In the genomic region with DNA sequence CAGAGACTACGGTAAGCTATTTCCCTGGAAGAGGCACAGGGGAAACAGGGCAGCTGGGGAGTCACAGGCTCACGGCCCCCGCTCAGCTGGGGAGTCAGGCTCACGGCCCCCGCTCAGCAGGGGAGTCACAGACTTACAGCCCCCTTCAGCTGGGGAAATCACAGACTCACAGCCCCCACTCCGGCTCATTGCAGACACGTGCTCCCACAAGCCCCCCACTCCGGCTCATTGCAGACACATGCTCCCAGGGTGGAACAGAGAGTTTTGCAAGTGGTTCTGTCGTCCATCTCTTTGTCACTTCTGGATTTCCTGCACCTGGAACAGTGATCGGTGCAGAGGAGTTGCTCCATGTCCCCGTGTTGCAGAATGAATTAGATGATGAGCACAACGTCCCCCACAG, we compare ENCODE assay signal across 25 cellular contexts.
DNase-seq lines count a peak whose midpoint lies in the region; ATAC-seq and TF ChIP-seq lines count a peak whose summit lies in the region.
"Had no signal": no experiment of that assay in that cellular context is flagged by ENCODE, and none has a peak within 500 bp of the region (broad histone marks: within the 10 kb centered on the region; RNA-seq: fewer than 3 reads in every experiment).

No MANE protein-coding gene starts in this region.

- H4K8ac ChIP-seq in neuronal stem cell (ENCODE audit: low read depth, low read length), result no peak overlapping the region

- no peak overlapping the region for H3K4me3 ChIP-seq in BLaER1
- no peak overlapping the region for H3K4me3 ChIP-seq in RWPE2 (ENCODE audit: severe bottlenecking)
- no peak overlapping the region for H3K4me3 ChIP-seq in neuronal stem cell (ENCODE audit: low read length in 2 of 2)
- H3K4me3 ChIP-seq: A549, GM12878 had no signal

- H3K36me3 ChIP-seq in BLaER1, result no peaks in the 10 kb centered on the region
- no peaks in the 10 kb centered on the region for H3K36me3 ChIP-seq in RWPE2 (ENCODE audit: low read depth)
- H3K36me3 ChIP-seq in neuronal stem cell (replicated peaks in 1 of 2; ENCODE audit: control insufficient read depth in 2 of 2, insufficient read depth in 2 of 2, low read length in 2 of 2), result no peaks in the 10 kb centered on the region
- H3K36me3 ChIP-seq: BE2C had no signal

- H3K27me3 ChIP-seq in BLaER1 (no peaks in the 10 kb centered on the region), RWPE2 (ENCODE audit: insufficient read depth, poor library complexity, severe bottlenecking) (peaks cover 82% of the 10 kb centered on the region), neuronal stem cell (ENCODE audit: control insufficient read depth in 3 of 3, insufficient read depth in 3 of 3, low read depth in 1 of 3, low read length in 3 of 3) (no peaks in the 10 kb centered on the region)
- H3K27me3 ChIP-seq: BE2C had no signal

- no peak overlapping the region for H2AFZ ChIP-seq in neuronal stem cell (ENCODE audit: low read length)

- H3K18ac ChIP-seq in neuronal stem cell (ENCODE audit: low read length), result peak overlapping the region; percentile 8

- no peak overlapping the region for H4K91ac ChIP-seq in neuronal stem cell (ENCODE audit: low read depth, low read length, poor library complexity)

- no CpG with 5 or more reads among the region's 12 CpGs for WGBS in neuronal stem cell (ENCODE audit: extremely low coverage in 2 of 2, insufficient read length in 2 of 2, insufficient replicate concordance in 1 of 2), 2 donors

- H2BK120ac ChIP-seq in neuronal stem cell (ENCODE audit: low read depth, low read length), result no peak overlapping the region

- no peak overlapping the region for H3K27ac Mint-ChIP-seq in activated CD4-positive, alpha-beta T cell treated with anti-CD3 and anti-CD28 coated beads, Interleukin-2, amount 10 ng/mL, durations not matched to agents 24 days and 14 days
- H3K27ac Mint-ChIP-seq: CD4-positive, CD25-positive, alpha-beta regulatory T cell; CD8-positive, alpha-beta memory T cell had no signal

- intact Hi-C loops in activated CD4-positive, alpha-beta T cell treated with anti-CD3 and anti-CD28 coated beads, Interleukin-2, amount 10 ng/mL, durations not matched to agents 24 days and 14 days (cut with micrococcal nuclease), result no loop called here

- H3K9me3 ChIP-seq in BLaER1 (peaks cover 2% of the 10 kb centered on the region; the same call in 1 of the 2 replicates), RWPE2 (ENCODE audit: severe bottlenecking) (no peaks in the 10 kb centered on the region), neuronal stem cell (replicated peaks in 1 of 2; ENCODE audit: control insufficient read depth in 2 of 2, insufficient read depth in 1 of 2, low read depth in 1 of 2, low read length in 2 of 2) (no peaks in the 10 kb centered on the region)
- H3K9me3 ChIP-seq: BE2C had no signal

- no peaks in the 10 kb centered on the region for H4K20me1 ChIP-seq in BLaER1

- H3K36me3 Mint-ChIP-seq in activated CD4-positive, alpha-beta T cell treated with anti-CD3 and anti-CD28 coated beads, Interleukin-2, amount 10 ng/mL, durations not matched to agents 24 days and 14 days (ENCODE audit: low read depth), result no peaks in the 10 kb centered on the region
- H3K36me3 Mint-ChIP-seq: CD14-positive monocyte; CD4-positive, alpha-beta memory T cell; CD4-positive, CD25-positive, alpha-beta regulatory T cell; CD8-positive, alpha-beta memory T cell had no signal

- peak; percentile 44 for DNase-seq in activated CD4-positive, alpha-beta T cell treated with anti-CD3 and anti-CD28 coated beads, Interleukin-2, amount 10 ng/mL, durations not matched to agents 24 days and 14 days
- no peak for DNase-seq in activated CD4-positive, alpha-beta T cell treated with anti-CD3 and anti-CD28 coated beads for 1 hour
- DNase-seq in RWPE2 (ENCODE audit: low spot score) (peak; percentile 76), neuronal stem cell (ENCODE audit: low spot score) (no peak), NCI-H510A (lab: John Stamatoyannopoulos, UW) (no peak)
- DNase-seq: ACHN; BE2C; C1 segment of cervical spinal cord; CD4-positive, alpha-beta memory T cell; CD4-positive, CD25-positive, alpha-beta regulatory T cell; CD8-positive, alpha-beta memory T cell; COR-L47; DMS 273 treated with DMSO at 0.1 percent for 48 hours; DMS153; DMS53; DMS79; DND-41; EL; GDM1 had no signal

- H3K79me1 ChIP-seq in neuronal stem cell (ENCODE audit: low read depth, low read length), result no peaks in the 10 kb centered on the region

- H3K9me3 Mint-ChIP-seq in activated CD4-positive, alpha-beta T cell treated with anti-CD3 and anti-CD28 coated beads, Interleukin-2, amount 10 ng/mL, durations not matched to agents 24 days and 14 days, result no peaks in the 10 kb centered on the region
- H3K9me3 Mint-ChIP-seq: CD8-positive, alpha-beta memory T cell had no signal

- H2AK5ac ChIP-seq in neuronal stem cell (ENCODE audit: low read depth, low read length), result no peak overlapping the region

- no peak overlapping the region for H3K14ac ChIP-seq in neuronal stem cell (ENCODE audit: low read length)

- no peak overlapping the region for H2BK15ac ChIP-seq in neuronal stem cell (ENCODE audit: low read length)

- no peak overlapping the region for H3K4ac ChIP-seq in neuronal stem cell (ENCODE audit: low read length)

- H3K9ac ChIP-seq in BLaER1, result no peak overlapping the region
- no peak overlapping the region for H3K9ac ChIP-seq in neuronal stem cell (ENCODE audit: low read depth, low read length, poor library complexity)

- H3K27ac ChIP-seq in BLaER1 (no peak overlapping the region), RWPE2 (ENCODE audit: poor library complexity, severe bottlenecking) (no peak overlapping the region), neuronal stem cell (replicated peaks; ENCODE audit: low read length) (no peak overlapping the region)
- H3K27ac ChIP-seq: 22Rv1, A549 had no signal

- H3K4me2 ChIP-seq in BLaER1, result peak overlapping the region; percentile 66
- no peak overlapping the region for H3K4me2 ChIP-seq in neuronal stem cell (ENCODE audit: insufficient read depth, low read length, poor library complexity, severe bottlenecking)
- H3K4me2 ChIP-seq: A549 had no signal

- H3K4me1 ChIP-seq in BLaER1 (peaks cover 48% of the 10 kb centered on the region), RWPE2 (ENCODE audit: insufficient read depth, poor library complexity, severe bottlenecking) (no peaks in the 10 kb centered on the region), neuronal stem cell (ENCODE audit: control insufficient read depth in 2 of 2, insufficient read depth in 1 of 2, low read depth in 1 of 2, low read length in 2 of 2) (peaks cover 0 to 4% of the 10 kb centered on the region in 2 donors)
- H3K4me1 ChIP-seq: A549, BE2C had no signal

- H3K27me3 Mint-ChIP-seq in activated CD4-positive, alpha-beta T cell treated with anti-CD3 and anti-CD28 coated beads, Interleukin-2, amount 10 ng/mL, durations not matched to agents 24 days and 14 days, result no peaks in the 10 kb centered on the region
- H3K27me3 Mint-ChIP-seq: CD4-positive, alpha-beta memory T cell; CD4-positive, CD25-positive, alpha-beta regulatory T cell had no signal

- ATAC-seq in RWPE2 (ENCODE audit: low read depth) (no peak), GM18511 (IDR thresholded peaks at IDR 0.05; ENCODE audit: unreplicated experiment) (no peak)
- ATAC-seq: A549, GM12878 had no signal

- H2BK5ac ChIP-seq in neuronal stem cell (ENCODE audit: low read length), result no peak overlapping the region

- no peak for TF ChIP-seq CTCF in RWPE2 (IDR thresholded peaks at IDR 0.05; ENCODE audit: poor library complexity, severe bottlenecking)

- H3K4me3 Mint-ChIP-seq in activated CD4-positive, alpha-beta T cell treated with anti-CD3 and anti-CD28 coated beads, Interleukin-2, amount 10 ng/mL, durations not matched to agents 24 days and 14 days, result no peak overlapping the region
- H3K4me3 Mint-ChIP-seq: CD14-positive monocyte; CD4-positive, alpha-beta memory T cell; CD4-positive, CD25-positive, alpha-beta regulatory T cell; CD8-positive, alpha-beta memory T cell had no signal

- H2BK12ac ChIP-seq in neuronal stem cell (ENCODE audit: low read length), result no peak overlapping the region

- no peak overlapping the region for H3K23ac ChIP-seq in neuronal stem cell (ENCODE audit: low read depth, low read length, poor library complexity)

- H3K4me1 Mint-ChIP-seq in activated CD4-positive, alpha-beta T cell treated with anti-CD3 and anti-CD28 coated beads, Interleukin-2, amount 10 ng/mL, durations not matched to agents 24 days and 14 days, result no peaks in the 10 kb centered on the region
- H3K4me1 Mint-ChIP-seq: CD14-positive monocyte; CD4-positive, alpha-beta memory T cell; CD4-positive, CD25-positive, alpha-beta regulatory T cell; CD8-positive, alpha-beta memory T cell had no signal

Comparison
In these comparisons a context has a peak if more than half of its experiments do, and no peak if none do; other contexts are left out.
1. DNase-seq: peak in activated CD4-positive, alpha-beta T cell treated with anti-CD3 and anti-CD28 coated beads, Interleukin-2, amount 10 ng/mL, durations not matched to agents 24 days and 14 days (single experiment) and RWPE2 (single experiment); none in activated CD4-positive, alpha-beta T cell treated with anti-CD3 and anti-CD28 coated beads for 1 hour (single experiment), neuronal stem cell (single experiment) and NCI-H510A (single experiment).